1 cellular context compared by ENCODE assay signal in genomic region chr1:93180723-93181613, GRCh38.
TF ChIP-seq lines count a peak whose summit lies in the region.

CCDC18 (plus strand) TSS chr1:93180724; CDS start chr1:93183362, 2,638 bp downstream.

TF ChIP-seq in K562, 482 proteins besides CTCF, POLR2A, EP300 and RAD21 (continued from another document and continues in another):
- TF ChIP-seq HNRNPLL (IDR thresholded peaks at IDR 0.05; ENCODE audit: low read depth, low read length, poor library complexity, severe bottlenecking) (peak; percentile 44), MED1 (CRISPR knock-in tag; IDR thresholded peaks at IDR 0.05; ENCODE audit: borderline replicate concordance) (no peak), HDAC2 (IDR thresholded peaks at IDR 0.05) (peak; percentile 17; the same call in 1 of the 2 replicates), ETV6 (IDR thresholded peaks at IDR 0.05; ENCODE audit: borderline replicate concordance in 1 of 2, low read depth in 2 of 2, low read length in 1 of 2) (0 out of 4 replicates have a peak, but pooled peaks of 1 of the 2 experiments have one; percentile 28), ETV6 (CRISPR knock-in tag; IDR thresholded peaks at IDR 0.05; ENCODE audit: borderline replicate concordance) (no peak), EWSR1 (IDR thresholded peaks at IDR 0.05; ENCODE audit: borderline replicate concordance, low read depth, partially characterized antibody) (no peak), HOXB6 (CRISPR knock-in tag; IDR thresholded peaks at IDR 0.05; ENCODE audit: borderline replicate concordance) (no peak), ZNF24 (IDR thresholded peaks at IDR 0.05) (no peak), CREB3L1 (IDR thresholded peaks at IDR 0.05; ENCODE audit: borderline replicate concordance, low read depth) (no peak), DEAF1 (CRISPR knock-in tag; IDR thresholded peaks at IDR 0.05) (no peak), ARID4B (CRISPR knock-in tag; IDR thresholded peaks at IDR 0.05) (peak; percentile 71; the same call in 1 of the 2 replicates), FOXA1 (IDR thresholded peaks at IDR 0.05; ENCODE audit: borderline replicate concordance) (no peak), ZNF217 (CRISPR knock-in tag; IDR thresholded peaks at IDR 0.05) (no peak), ARID1B (IDR thresholded peaks at IDR 0.05) (no peak), ZNF77 (CRISPR knock-in tag; IDR thresholded peaks at IDR 0.05) (no peak), PHTF2 (CRISPR knock-in tag; IDR thresholded peaks at IDR 0.05) (no peak), MECOM (CRISPR knock-in tag; IDR thresholded peaks at IDR 0.05) (no peak), ESRRB (CRISPR knock-in tag; IDR thresholded peaks at IDR 0.05; ENCODE audit: borderline replicate concordance) (no peak), CHAMP1 (IDR thresholded peaks at IDR 0.05) (no peak), ZBTB34 (CRISPR knock-in tag; IDR thresholded peaks at IDR 0.05) (no peak), MBD2 (IDR thresholded peaks at IDR 0.05; ENCODE audit: borderline replicate concordance, low read depth) (no peak), BRD4 (IDR thresholded peaks at IDR 0.05) (no peak), EP400 (IDR thresholded peaks at IDR 0.05) (peak; percentile 88), ARNT (IDR thresholded peaks at IDR 0.05) (no peak), BRCA1 (IDR thresholded peaks at IDR 0.05) (no peak), BRCA1 (CRISPR knock-in tag; IDR thresholded peaks at IDR 0.05) (no peak), DNMT1 (IDR thresholded peaks at IDR 0.05) (no peak), NR3C1 (CRISPR knock-in tag; IDR thresholded peaks at IDR 0.05) (no peak), TAF1 (IDR thresholded peaks at IDR 0.05; ENCODE audit: control insufficient read depth, extremely low read depth, insufficient read depth, low read length, severe bottlenecking) (no peak), CGGBP1 (CRISPR knock-in tag; IDR thresholded peaks at IDR 0.05) (no peak), SP2 (IDR thresholded peaks at IDR 0.05; ENCODE audit: extremely low read depth, low read depth, low read length, poor library complexity, severe bottlenecking) (no peak), ERF (CRISPR knock-in tag; IDR thresholded peaks at IDR 0.05) (peak; percentile 83; the same call in 1 of the 2 replicates), KDM2B (CRISPR knock-in tag; IDR thresholded peaks at IDR 0.05) (0 out of 2 replicates have a peak, but pooled peaks have one; percentile 57), EHMT2 (IDR thresholded peaks at IDR 0.05) (no peak), SMARCA4 (IDR thresholded peaks at IDR 0.05) (0 out of 2 replicates have a peak, but pooled peaks have one; percentile 37), GTF2E2 (tag; IDR thresholded peaks at IDR 0.05) (no peak), FOXK2 (conservative IDR thresholded peaks at IDR 0.05 in 1 of 2, IDR thresholded peaks at IDR 0.05 in 1 of 2; ENCODE audit: low read depth in 2 of 2) (no peak), CEBPB (tag; IDR thresholded peaks at IDR 0.05) (no peak), MLLT1 (IDR thresholded peaks at IDR 0.05) (peak in 1 of 2 experiments; percentile 81; a peak in 2 of 4 replicates), ETS1 (conservative IDR thresholded peaks at IDR 0.05; ENCODE audit: control insufficient read depth, low read depth, low read length) (no peak), NR4A1 (CRISPR knock-in tag; IDR thresholded peaks at IDR 0.05) (no peak), NR4A1 (tag; IDR thresholded peaks at IDR 0.05) (no peak), ZKSCAN8 (CRISPR knock-in tag; IDR thresholded peaks at IDR 0.05) (no peak; the same call in 1 of the 2 replicates), RBFOX2 (IDR thresholded peaks at IDR 0.05; ENCODE audit: low read depth, low read length) (peak; percentile 87), MTA1 (IDR thresholded peaks at IDR 0.05; ENCODE audit: borderline replicate concordance) (no peak; the same call in 1 of the 2 replicates), MYBL2 (IDR thresholded peaks at IDR 0.05; ENCODE audit: low read depth) (peak; percentile 96), MYBL2 (CRISPR knock-in tag; IDR thresholded peaks at IDR 0.05; ENCODE audit: borderline replicate concordance) (no peak), ZNF551 (CRISPR knock-in tag; IDR thresholded peaks at IDR 0.05) (no peak), DLX4 (CRISPR knock-in tag; IDR thresholded peaks at IDR 0.05) (no peak), ZBTB49 (CRISPR knock-in tag; IDR thresholded peaks at IDR 0.05; ENCODE audit: borderline replicate concordance) (no peak), BDP1 (IDR thresholded peaks at IDR 0.05; ENCODE audit: insufficient read depth, insufficient read length) (no peak), ZNF212 (CRISPR knock-in tag; IDR thresholded peaks at IDR 0.05) (no peak), NEUROD1 (IDR thresholded peaks at IDR 0.05; ENCODE audit: borderline replicate concordance, low read depth, low read length, partially characterized antibody) (no peak), ZNF707 (CRISPR knock-in tag; conservative IDR thresholded peaks at IDR 0.05) (no peak), MAFG (tag; conservative IDR thresholded peaks at IDR 0.05) (no peak)
